In genomic region chr4:73730292-73730691, GRCh38 we compare ENCODE assay signal across 17 cellular contexts. TPM values are rescaled to one million over a fixed set of nuclear protein-coding genes. Genes with fewer than 3 reads are reported as not detected.
DNase-seq lines count a peak whose midpoint lies in the region; ATAC-seq and TF ChIP-seq lines count a peak whose summit lies in the region.
"Had no signal": no experiment of that assay in that cellular context is flagged by ENCODE, and none has a peak within 500 bp of the region (broad histone marks: within the 10 kb centered on the region; RNA-seq: fewer than 3 reads in every experiment).

No MANE protein-coding gene starts in this region.

- ATAC-seq in aorta (ENCODE audit: low FRiP score) = no peak
- no peak for ATAC-seq in HG03139 (IDR thresholded peaks at IDR 0.05; ENCODE audit: unreplicated experiment)
- no peak for ATAC-seq in GM21381 (IDR thresholded peaks at IDR 0.05; ENCODE audit: unreplicated experiment)
- ATAC-seq: activated CD4-positive, CD25-positive, alpha-beta regulatory T cell treated with anti-CD3 and anti-CD28 coated beads, Interleukin-2, amount 50 U/mL, for 24 hours; T-cell had no signal

- DNase-seq in GM03348 (ENCODE audit: low spot score) (peak; percentile 39), NCI-H510A (lab: John Stamatoyannopoulos, UW) (peak; percentile 50), astrocyte of the spinal cord (ENCODE audit: low read depth, low spot score) (peak; percentile 29), aorta (no peak)
- DNase-seq in activated T-helper 1 cell treated with anti-CD3 and anti-CD28 coated beads, Interleukin-12 subunit alpha, Interleukin-12 subunit beta, Interleukin-2, Interleukin-4 antibody, amounts not matched to agents 30 ng/mL and 10 ng/mL and 1 ng/mL, durations not matched to agents 14 hours and 24 hours and 36 hours (ENCODE audit: low spot score) = no peak
- DNase-seq: activated CD8-positive, alpha-beta memory T cell treated with anti-CD3 and anti-CD28 coated beads, Interleukin-2, amount 10 ng/mL, durations not matched to agents 7 days and 5 days; activated naive CD4-positive, alpha-beta T cell; DMS79; NCI-H2171 had no signal

- H3K36me3 Mint-ChIP-seq in activated T-helper 1 cell treated with anti-CD3 and anti-CD28 coated beads, Interleukin-12 subunit alpha, Interleukin-12 subunit beta, Interleukin-2, Interleukin-4 antibody, amounts not matched to agents 30 ng/mL and 10 ng/mL and 1 ng/mL, durations not matched to agents 14 hours and 24 hours and 36 hours (ENCODE audit: low read depth) = peaks cover 1% of the 10 kb centered on the region
- H3K36me3 Mint-ChIP-seq: activated CD8-positive, alpha-beta memory T cell treated with anti-CD3 and anti-CD28 coated beads, Interleukin-2, amount 10 ng/mL, durations not matched to agents 7 days and 5 days; brain; T-cell; type B pancreatic cell had no signal

- H3K4me1 ChIP-seq in ACC112 (ENCODE audit: control insufficient read depth, insufficient read depth, low read length, unreplicated experiment) (peaks cover 70% of the 10 kb centered on the region), aorta (ENCODE audit: control insufficient read depth in 1 of 2, insufficient read depth in 2 of 2, low read length in 2 of 2) (peaks cover 0 to 4% of the 10 kb centered on the region in 2 donors)

- H3K4me3 ChIP-seq in ACC112 (ENCODE audit: low read depth, low read length) (no peak overlapping the region), astrocyte of the spinal cord (ENCODE audit: low read depth, low read length) (no peak overlapping the region), aorta (ENCODE audit: low read length in 2 of 2) (no peak overlapping the region)
- H3K4me3 ChIP-seq: PC-9 had no signal

- no peaks in the 10 kb centered on the region for H3K27me3 Mint-ChIP-seq in activated T-helper 1 cell treated with anti-CD3 and anti-CD28 coated beads, Interleukin-12 subunit alpha, Interleukin-12 subunit beta, Interleukin-2, Interleukin-4 antibody, amounts not matched to agents 30 ng/mL and 10 ng/mL and 1 ng/mL, durations not matched to agents 14 hours and 24 hours and 36 hours (ENCODE audit: insufficient read depth)
- H3K27me3 Mint-ChIP-seq: T-cell had no signal

- no peak overlapping the region for H3K27ac Mint-ChIP-seq in activated T-helper 1 cell treated with anti-CD3 and anti-CD28 coated beads, Interleukin-12 subunit alpha, Interleukin-12 subunit beta, Interleukin-2, Interleukin-4 antibody, amounts not matched to agents 30 ng/mL and 10 ng/mL and 1 ng/mL, durations not matched to agents 14 hours and 24 hours and 36 hours
- H3K27ac Mint-ChIP-seq: activated CD8-positive, alpha-beta memory T cell treated with anti-CD3 and anti-CD28 coated beads, Interleukin-2, amount 10 ng/mL, durations not matched to agents 7 days and 5 days; T-cell; type B pancreatic cell had no signal

- peaks cover 21% of the 10 kb centered on the region for H3K4me1 Mint-ChIP-seq in activated T-helper 1 cell treated with anti-CD3 and anti-CD28 coated beads, Interleukin-12 subunit alpha, Interleukin-12 subunit beta, Interleukin-2, Interleukin-4 antibody, amounts not matched to agents 30 ng/mL and 10 ng/mL and 1 ng/mL, durations not matched to agents 14 hours and 24 hours and 36 hours (ENCODE audit: low read depth)
- H3K4me1 Mint-ChIP-seq: brain, T-cell had no signal

- no peaks in the 10 kb centered on the region for H3K36me3 ChIP-seq in ACC112 (ENCODE audit: insufficient read depth, low read length)
- no peaks in the 10 kb centered on the region for H3K36me3 ChIP-seq in aorta (ENCODE audit: control insufficient read depth in 1 of 2, insufficient read depth in 2 of 2, low read length in 1 of 2)

- no peak for TF ChIP-seq CTCF in astrocyte of the spinal cord (IDR thresholded peaks at IDR 0.05; ENCODE audit: low read depth, low read length)

- H3K4me3 Mint-ChIP-seq in activated T-helper 1 cell treated with anti-CD3 and anti-CD28 coated beads, Interleukin-12 subunit alpha, Interleukin-12 subunit beta, Interleukin-2, Interleukin-4 antibody, amounts not matched to agents 30 ng/mL and 10 ng/mL and 1 ng/mL, durations not matched to agents 14 hours and 24 hours and 36 hours = no peak overlapping the region
- H3K4me3 Mint-ChIP-seq: activated CD8-positive, alpha-beta memory T cell treated with anti-CD3 and anti-CD28 coated beads, Interleukin-2, amount 10 ng/mL, durations not matched to agents 7 days and 5 days; brain; T-cell; type B pancreatic cell had no signal

- H3K9me3 ChIP-seq in aorta (ENCODE audit: control insufficient read depth, low read length) = no peaks in the 10 kb centered on the region

- WGBS in aorta, 2 donors = 64 to 74% methylated on average over 2 of the region's 2 CpGs

- H3K9me3 Mint-ChIP-seq in activated T-helper 1 cell treated with anti-CD3 and anti-CD28 coated beads, Interleukin-12 subunit alpha, Interleukin-12 subunit beta, Interleukin-2, Interleukin-4 antibody, amounts not matched to agents 30 ng/mL and 10 ng/mL and 1 ng/mL, durations not matched to agents 14 hours and 24 hours and 36 hours = no peaks in the 10 kb centered on the region
- H3K9me3 Mint-ChIP-seq: brain, T-cell, type B pancreatic cell had no signal

- H3K27me3 ChIP-seq in ACC112 (ENCODE audit: insufficient read depth, low read length) = no peaks in the 10 kb centered on the region
- H3K27me3 ChIP-seq in aorta (ENCODE audit: control insufficient read depth in 1 of 2, insufficient read depth in 2 of 2, low read length in 1 of 2) = no peaks in the 10 kb centered on the region

- in situ Hi-C loops in astrocyte of the spinal cord (cut with HindIII; ENCODE audit: low sequenced_read_pairs) = no loop called here

- intact Hi-C loops in aorta (cut with DNase I) = loop anchor here (2.0 to 10.0 kb wide), 3 partner anchors 65 to 405 kb away; no protein-coding TSS in a partner anchor
- intact Hi-C loops in activated T-helper 1 cell treated with anti-CD3 and anti-CD28 coated beads, Interleukin-12 subunit alpha, Interleukin-12 subunit beta, Interleukin-2, Interleukin-4 antibody, amounts not matched to agents 30 ng/mL and 10 ng/mL and 1 ng/mL, durations not matched to agents 14 hours and 24 hours and 36 hours (cut with micrococcal nuclease) = no loop called here

- H2AFZ ChIP-seq in ACC112 (ENCODE audit: low read length, unreplicated experiment) = no peak overlapping the region
- H2AFZ ChIP-seq: PC-9 had no signal

- peak overlapping the region; percentile 82 for H3K27ac ChIP-seq in ACC112 (ENCODE audit: low read depth, low read length)
- H3K27ac ChIP-seq in aorta (ENCODE audit: low read depth in 1 of 2, low read length in 2 of 2) = no peak overlapping the region
- H3K27ac ChIP-seq: PC-9 had no signal

- H3K79me2 ChIP-seq in ACC112 (ENCODE audit: control insufficient read depth, insufficient read depth, low read length, unreplicated experiment) = no peaks in the 10 kb centered on the region

RNA-seq across cellular contexts. Expression of gene CXCL8, which starts 10.1 kb away (rescaled TPM):
- 10 to 100 TPM in 1 of 2 donors, 1 to 10 TPM in 1; 7.8 to 12.1 TPM for total RNA-seq in aorta
- polyA plus RNA-seq in aorta = 10 to 100 TPM in 1 of 2 donors, 1 to 10 TPM in 1; 1.3 to 17.9 TPM
- 10.7 and 13.4 TPM in 2 replicates for total RNA-seq in activated T-helper 1 cell treated with anti-CD3 and anti-CD28 coated beads, Interleukin-12 subunit alpha, Interleukin-12 subunit beta, Interleukin-2, Interleukin-4 antibody, amounts not matched to agents 30 ng/mL and 10 ng/mL and 1 ng/mL, durations not matched to agents 14 hours and 24 hours and 36 hours

Comparison
In these comparisons a context has a peak if more than half of its experiments do, and no peak if none do; other contexts are left out.
1. DNase-seq: peak in GM03348 (single experiment), NCI-H510A (single experiment) and astrocyte of the spinal cord (single experiment); none in aorta (0 of 2) and activated T-helper 1 cell treated with anti-CD3 and anti-CD28 coated beads, Interleukin-12 subunit alpha, Interleukin-12 subunit beta, Interleukin-2, Interleukin-4 antibody, amounts not matched to agents 30 ng/mL and 10 ng/mL and 1 ng/mL, durations not matched to agents 14 hours and 24 hours and 36 hours (single experiment).